Comparison of ENCODE assay signal across 8 cellular contexts in the genomic region with DNA sequence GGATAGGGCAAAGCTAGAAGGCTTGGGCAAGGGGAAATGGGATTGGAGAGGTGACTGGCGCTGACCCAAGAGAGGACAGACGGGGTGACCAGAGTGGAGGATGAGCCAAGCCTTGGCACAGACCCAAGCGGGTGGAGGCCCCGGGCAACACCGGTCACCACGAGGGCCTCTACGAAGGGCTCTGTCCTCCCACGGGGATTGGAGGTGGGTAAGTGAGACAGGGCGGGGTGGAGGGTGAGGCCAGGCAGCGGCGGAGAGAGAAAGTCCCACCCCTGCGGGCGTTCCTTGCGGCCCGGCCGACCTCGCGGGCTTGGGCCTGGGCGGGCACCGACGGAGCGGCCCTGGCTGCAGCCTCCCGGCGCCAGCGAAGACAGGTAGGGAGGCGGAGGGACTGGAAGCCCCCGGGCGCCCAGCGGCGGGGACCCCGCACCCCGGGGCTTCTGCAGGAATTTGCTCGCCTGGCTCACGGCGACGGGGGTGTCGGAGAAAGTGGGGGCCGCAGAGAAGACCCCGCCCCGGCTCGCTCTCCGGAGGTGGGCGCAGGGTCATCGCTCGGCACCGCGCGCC. TPM values are rescaled to one million over a fixed set of nuclear protein-coding genes. Genes with fewer than 3 reads are reported as not detected.
A peak's percentile ranks its signal among the peaks of the same experiment; 100 is the strongest.
DNase-seq lines count a peak whose midpoint lies in the region; ATAC-seq and TF ChIP-seq lines count a peak whose summit lies in the region.

Gene PAPLN, plus strand, starts transcription at position 288 of the 567 bp plus-strand sequence. CDS start 2,273 bp downstream, outside the sequence.

- H4K20me1 ChIP-seq in BLaER1: peaks cover 64% of the 10 kb centered on the region

- H3K4me1 ChIP-seq in BLaER1 (peaks cover 61% of the 10 kb centered on the region), spleen (peaks cover 27 to 99% (median 65%) of the 10 kb centered on the region in 6 donors)

- H3K9ac ChIP-seq in BLaER1: no peak within 1 kb of the TSS; the same call in 1 of the 2 replicates

- H3K27me3 ChIP-seq in BLaER1 (peaks cover 99% of the 10 kb centered on the region), spleen (replicated peaks in 1 of 7) (peaks cover 0 to 95% (median 47%) of the 10 kb centered on the region in 7 donors)

- H3K9me3 ChIP-seq in BLaER1: no peaks in the 10 kb centered on the region
- H3K9me3 ChIP-seq in spleen: no peaks in the 10 kb centered on the region

- TF ChIP-seq CTCF in spleen (IDR thresholded peaks at IDR 0.05 in 8 of 11, conservative IDR thresholded peaks at IDR 0.05 in 3 of 11): no peak

- intact Hi-C loops in spleen (cut with DNase I; ENCODE audit: low total_unique reads): no loop called here

- peak within 1 kb of the TSS; percentile 58 for H3K4me3 ChIP-seq in BLaER1
- H3K4me3 ChIP-seq in spleen: peak within 1 kb of the TSS; percentile 38 to 73 (median 46)

- DNase-seq in HK-2 (ENCODE audit: unreplicated experiment) (peak; percentile 90), amniotic epithelial cell (ENCODE audit: low read depth) (peak; percentile 51), iPS-NIHi11 (ENCODE audit: low spot score) (peak; percentile 73), spleen (peak; percentile 74), SIG-M5 (lab: John Stamatoyannopoulos, UW) (no peak)

- WGBS in spleen, 5 donors: 3 to 4% (median 3%) methylated on average over 37 to 48 of the region's 48 CpGs

- H3K36me3 ChIP-seq in BLaER1 (no peaks in the 10 kb centered on the region), spleen (no peaks in the 10 kb centered on the region)

- peak within 1 kb of the TSS; percentile 76 for H3K4me2 ChIP-seq in BLaER1

- H3K27ac ChIP-seq in BLaER1: no peak within 1 kb of the TSS
- H3K27ac ChIP-seq in spleen: peak within 1 kb of the TSS in 7 of 8 donors; percentile 39 to 75 (median 68)

- no peak for ATAC-seq in HG03175 (IDR thresholded peaks at IDR 0.05; ENCODE audit: unreplicated experiment)
- ATAC-seq in HG03378 (IDR thresholded peaks at IDR 0.05; ENCODE audit: unreplicated experiment): no peak

- no peak for TF ChIP-seq POLR2A in spleen (IDR thresholded peaks at IDR 0.05)

RNA-seq across cellular contexts. Expression of gene PAPLN, which starts in this region (rescaled TPM):
- 10 to 100 TPM; 25.7 to 57.2 (median 49.3) TPM for total RNA-seq in spleen
- 10 to 100 TPM; 20.3 to 24.4 (median 21.7) TPM for polyA plus RNA-seq in spleen
